Comparison of ENCODE assay signal across 1 cellular context in the genomic region with DNA sequence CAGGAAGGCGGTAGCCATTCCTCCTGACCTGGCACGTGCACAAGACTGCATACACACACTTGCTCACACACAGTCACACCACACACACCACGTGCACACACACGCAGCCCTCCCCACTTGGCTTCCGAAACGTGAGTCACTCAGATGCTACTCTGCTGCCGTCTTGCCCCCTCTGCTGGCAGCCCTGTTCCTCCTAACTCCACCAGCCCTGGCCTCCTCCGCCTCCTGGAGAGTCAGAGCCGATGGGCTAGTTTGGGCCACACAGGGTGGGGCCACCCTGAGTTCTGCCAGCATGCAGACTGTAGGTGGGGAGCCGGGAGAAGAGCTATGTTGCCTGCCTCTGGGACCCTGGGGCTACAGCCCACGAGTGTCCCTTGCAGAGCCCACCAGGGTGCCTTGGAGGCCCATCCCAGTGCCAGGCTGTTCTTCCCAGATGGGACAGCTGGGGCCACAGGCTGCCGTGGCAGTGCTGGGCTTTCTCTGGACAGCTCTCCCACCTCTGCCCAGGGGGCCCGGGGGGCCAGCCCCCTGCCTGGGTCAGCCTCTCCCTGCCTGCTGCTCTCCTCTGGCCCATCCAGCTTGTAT.
TF ChIP-seq lines count a peak whose summit lies in the region.

No MANE protein-coding gene starts in this region.

TF ChIP-seq in SK-N-SH, 30 proteins besides CTCF, POLR2A, EP300 and RAD21 (continued from another document):
- no peak for TF ChIP-seq GABPA (IDR thresholded peaks at IDR 0.05; ENCODE audit: low read depth)
- no peak for TF ChIP-seq RXRA (IDR thresholded peaks at IDR 0.05; ENCODE audit: borderline replicate concordance, low read depth)
- no peak for TF ChIP-seq JUND (IDR thresholded peaks at IDR 0.05)
- TF ChIP-seq FOSL2 (IDR thresholded peaks at IDR 0.05; ENCODE audit: borderline replicate concordance, low read depth) = peak; percentile 75; the same call in 1 of the 2 replicates
- TF ChIP-seq FOXM1 (IDR thresholded peaks at IDR 0.05; ENCODE audit: low read depth) = no peak
- no peak for TF ChIP-seq MXI1 (IDR thresholded peaks at IDR 0.05; ENCODE audit: low read depth, low read length)
- no peak for TF ChIP-seq EZH2phosphoT487 (IDR thresholded peaks at IDR 0.05; ENCODE audit: borderline replicate concordance, low read depth)
- no peak for TF ChIP-seq PBX3 (IDR thresholded peaks at IDR 0.05)
- TF ChIP-seq CHD2 (IDR thresholded peaks at IDR 0.05; ENCODE audit: low read length, partially characterized antibody) = no peak
